ENCODE assay signal across 1 cellular context in the genomic region with DNA sequence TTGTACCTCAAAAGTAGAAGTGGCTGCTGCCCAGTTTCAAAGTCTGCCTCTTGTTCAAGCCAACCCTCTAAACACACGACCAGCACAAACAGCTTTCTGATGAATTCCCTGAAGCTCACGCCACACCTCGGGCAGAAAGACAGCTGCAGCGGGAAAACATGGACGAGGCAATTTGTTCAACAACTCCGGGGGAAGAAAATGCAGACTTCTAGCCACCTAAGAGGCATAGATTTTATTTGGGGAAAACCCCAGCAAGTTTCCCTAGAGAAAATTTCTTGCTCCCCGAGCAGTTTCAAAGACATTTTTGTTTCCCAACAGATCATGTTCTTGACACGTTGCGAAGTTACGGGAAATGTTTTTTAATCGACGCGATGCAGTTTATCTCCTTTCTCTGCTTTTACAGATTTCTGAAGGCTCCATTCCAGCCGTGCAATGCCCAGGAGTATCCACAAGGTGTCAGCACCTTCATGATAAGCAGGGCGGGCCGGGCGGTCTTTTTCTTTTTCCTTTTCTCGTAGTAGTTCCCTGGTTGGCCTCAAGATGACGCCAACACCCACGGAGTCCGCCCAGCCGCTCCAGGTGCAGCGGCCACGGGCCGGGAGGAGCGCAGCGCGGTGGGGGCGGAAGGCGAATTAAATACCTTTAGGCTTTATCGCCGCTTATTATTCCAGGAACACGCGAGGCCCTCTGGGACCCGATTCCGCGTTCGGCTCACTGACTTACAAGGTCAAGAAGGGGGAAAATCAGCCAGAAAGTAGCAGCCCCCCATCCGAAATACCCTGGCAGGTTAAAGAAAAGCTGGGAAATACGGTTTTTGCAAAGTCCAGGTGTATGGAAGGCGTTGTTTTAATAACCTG.
TF ChIP-seq lines count a peak whose summit lies in the region.

No MANE protein-coding gene starts in this region.

TF ChIP-seq in HepG2, 621 proteins besides CTCF, POLR2A, EP300 and RAD21 (continued from another document and continues in another):
- TF ChIP-seq, protein P1, sequence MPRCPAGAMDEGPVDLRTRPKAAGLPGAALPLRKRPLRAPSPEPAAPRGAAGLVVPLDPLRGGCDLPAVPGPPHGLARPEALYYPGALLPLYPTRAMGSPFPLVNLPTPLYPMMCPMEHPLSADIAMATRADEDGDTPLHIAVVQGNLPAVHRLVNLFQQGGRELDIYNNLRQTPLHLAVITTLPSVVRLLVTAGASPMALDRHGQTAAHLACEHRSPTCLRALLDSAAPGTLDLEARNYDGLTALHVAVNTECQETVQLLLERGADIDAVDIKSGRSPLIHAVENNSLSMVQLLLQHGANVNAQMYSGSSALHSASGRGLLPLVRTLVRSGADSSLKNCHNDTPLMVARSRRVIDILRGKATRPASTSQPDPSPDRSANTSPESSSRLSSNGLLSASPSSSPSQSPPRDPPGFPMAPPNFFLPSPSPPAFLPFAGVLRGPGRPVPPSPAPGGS (CRISPR knock-in tag; IDR thresholded peaks at IDR 0.05), result peak; percentile 70; the same call in 1 of the 2 replicates
- TF ChIP-seq SAFB2 (CRISPR knock-in tag; IDR thresholded peaks at IDR 0.05; ENCODE audit: borderline replicate concordance, low read depth), result no peak
- TF ChIP-seq SRY (CRISPR knock-in tag; IDR thresholded peaks at IDR 0.05), result no peak
- no peak for TF ChIP-seq ZZZ3 (CRISPR knock-in tag; IDR thresholded peaks at IDR 0.05; ENCODE audit: borderline replicate concordance)
- 0 out of 2 replicates have a peak, but pooled peaks have one; percentile 42 for TF ChIP-seq ZNF230 (CRISPR knock-in tag; IDR thresholded peaks at IDR 0.05)
- peak; percentile 34; the same call in 1 of the 2 replicates for TF ChIP-seq NFE2L2 (IDR thresholded peaks at IDR 0.05; ENCODE audit: low read length)
- no peak for TF ChIP-seq CEBPB (IDR thresholded peaks at IDR 0.05; ENCODE audit: borderline replicate concordance, low read depth, low read length)
- peak; percentile 90; the same call in 1 of the 2 replicates for TF ChIP-seq KDM2A (CRISPR knock-in tag; IDR thresholded peaks at IDR 0.05; ENCODE audit: borderline replicate concordance, low read depth)
- TF ChIP-seq, protein P2, sequence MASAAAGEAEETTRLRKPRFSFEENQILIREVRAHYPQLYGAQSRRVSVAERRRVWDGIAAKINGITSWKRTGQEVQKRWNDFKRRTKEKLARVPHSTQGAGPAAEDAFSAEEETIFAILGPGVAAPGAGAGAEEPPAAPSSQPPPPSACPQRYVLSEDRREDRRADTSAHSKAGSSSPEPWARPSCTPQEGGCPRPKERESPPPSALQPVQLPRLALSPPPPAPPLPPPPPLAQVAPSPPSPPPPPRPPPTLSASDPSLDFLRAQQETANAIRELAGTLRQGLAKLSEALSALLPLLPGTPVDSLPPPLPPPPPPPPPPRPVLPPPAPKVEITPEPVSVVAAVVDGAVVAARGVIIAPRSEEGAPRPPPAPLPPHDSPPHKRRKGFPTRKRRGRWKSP (CRISPR knock-in tag; IDR thresholded peaks at IDR 0.05), result no peak
- no peak for TF ChIP-seq CREB1 (IDR thresholded peaks at IDR 0.05)
- no peak for TF ChIP-seq CREB1 (CRISPR knock-in tag; IDR thresholded peaks at IDR 0.05)
- no peak for TF ChIP-seq ASH2L (IDR thresholded peaks at IDR 0.05; ENCODE audit: insufficient read length, low read depth, low read length)
- 0 out of 2 replicates have a peak, but pooled peaks have one; percentile 34 for TF ChIP-seq ZNF24 (IDR thresholded peaks at IDR 0.05)
- 0 out of 2 replicates have a peak, but pooled peaks have one; percentile 56 for TF ChIP-seq CBX2 (IDR thresholded peaks at IDR 0.05; ENCODE audit: low read depth, low read length)
- no peak for TF ChIP-seq CBX2 (CRISPR knock-in tag; IDR thresholded peaks at IDR 0.05; ENCODE audit: low read depth)
- TF ChIP-seq ZNF235 (CRISPR knock-in tag; IDR thresholded peaks at IDR 0.05; ENCODE audit: borderline replicate concordance), result no peak
- TF ChIP-seq ZKSCAN1 (IDR thresholded peaks at IDR 0.05; ENCODE audit: low read length), result peak; percentile 59; the same call in 1 of the 2 replicates
- no peak for TF ChIP-seq KLF11 (CRISPR knock-in tag; IDR thresholded peaks at IDR 0.05)
- TF ChIP-seq ZNF652 (CRISPR knock-in tag; IDR thresholded peaks at IDR 0.05; ENCODE audit: borderline replicate concordance, low read depth), result no peak
- no peak for TF ChIP-seq KMT2A (CRISPR knock-in tag; IDR thresholded peaks at IDR 0.05)
- TF ChIP-seq ZNF326 (CRISPR knock-in tag; IDR thresholded peaks at IDR 0.05; ENCODE audit: borderline replicate concordance), result no peak
- TF ChIP-seq MIER3 (CRISPR knock-in tag; IDR thresholded peaks at IDR 0.05; ENCODE audit: borderline replicate concordance), result peak; percentile 46; the same call in 1 of the 2 replicates
- TF ChIP-seq ZNF816 (CRISPR knock-in tag; IDR thresholded peaks at IDR 0.05; ENCODE audit: borderline replicate concordance), result 0 out of 2 replicates have a peak, but pooled peaks have one; percentile 64
- TF ChIP-seq, protein P3, sequence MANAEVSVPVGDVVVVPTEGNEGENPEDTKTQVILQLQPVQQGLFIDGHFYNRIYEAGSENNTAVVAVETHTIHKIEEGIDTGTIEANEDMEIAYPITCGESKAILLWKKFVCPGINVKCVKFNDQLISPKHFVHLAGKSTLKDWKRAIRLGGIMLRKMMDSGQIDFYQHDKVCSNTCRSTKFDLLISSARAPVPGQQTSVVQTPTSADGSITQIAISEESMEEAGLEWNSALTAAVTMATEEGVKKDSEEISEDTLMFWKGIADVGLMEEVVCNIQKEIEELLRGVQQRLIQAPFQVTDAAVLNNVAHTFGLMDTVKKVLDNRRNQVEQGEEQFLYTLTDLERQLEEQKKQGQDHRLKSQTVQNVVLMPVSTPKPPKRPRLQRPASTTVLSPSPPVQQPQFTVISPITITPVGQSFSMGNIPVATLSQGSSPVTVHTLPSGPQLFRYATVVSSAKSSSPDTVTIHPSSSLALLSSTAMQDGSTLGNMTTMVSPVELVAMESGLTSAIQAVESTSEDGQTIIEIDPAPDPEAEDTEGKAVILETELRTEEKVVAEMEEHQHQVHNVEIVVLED (CRISPR knock-in tag; IDR thresholded peaks at IDR 0.05; ENCODE audit: borderline replicate concordance), result no peak
- no peak for TF ChIP-seq JUND (CRISPR knock-in tag; IDR thresholded peaks at IDR 0.05)
- no peak for TF ChIP-seq ZNF180 (CRISPR knock-in tag; IDR thresholded peaks at IDR 0.05; ENCODE audit: borderline replicate concordance, low read depth)
- 0 out of 2 replicates have a peak, but pooled peaks have one; percentile 11 for TF ChIP-seq NCOA2 (CRISPR knock-in tag; IDR thresholded peaks at IDR 0.05)
- TF ChIP-seq, protein P4, sequence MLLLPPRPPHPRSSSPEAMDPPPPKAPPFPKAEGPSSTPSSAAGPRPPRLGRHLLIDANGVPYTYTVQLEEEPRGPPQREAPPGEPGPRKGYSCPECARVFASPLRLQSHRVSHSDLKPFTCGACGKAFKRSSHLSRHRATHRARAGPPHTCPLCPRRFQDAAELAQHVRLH (CRISPR knock-in tag; IDR thresholded peaks at IDR 0.05; ENCODE audit: borderline replicate concordance, low read depth), result no peak
- no peak for TF ChIP-seq ZNF260 (CRISPR knock-in tag; IDR thresholded peaks at IDR 0.05; ENCODE audit: borderline replicate concordance, low read depth)
- TF ChIP-seq, protein P5, sequence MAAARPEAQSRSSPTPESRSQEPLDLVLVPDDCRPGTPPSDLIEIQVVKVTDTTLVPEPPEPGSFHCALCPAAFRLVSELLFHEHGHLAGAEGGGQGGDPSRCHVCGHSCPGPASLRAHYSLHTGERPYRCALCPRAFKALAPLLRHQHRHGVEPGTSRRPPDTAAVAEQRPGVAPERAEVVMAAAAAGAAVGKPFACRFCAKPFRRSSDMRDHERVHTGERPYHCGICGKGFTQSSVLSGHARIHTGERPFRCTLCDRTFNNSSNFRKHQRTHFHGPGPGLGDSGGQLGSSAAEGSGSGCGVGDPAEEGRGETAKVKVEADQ (CRISPR knock-in tag; IDR thresholded peaks at IDR 0.05; ENCODE audit: borderline replicate concordance), result 0 out of 2 replicates have a peak, but pooled peaks have one; percentile 52
- no peak for TF ChIP-seq NAIF1 (CRISPR knock-in tag; IDR thresholded peaks at IDR 0.05; ENCODE audit: borderline replicate concordance)
- no peak for TF ChIP-seq KDM4B (CRISPR knock-in tag; IDR thresholded peaks at IDR 0.05)
- TF ChIP-seq, protein P6, sequence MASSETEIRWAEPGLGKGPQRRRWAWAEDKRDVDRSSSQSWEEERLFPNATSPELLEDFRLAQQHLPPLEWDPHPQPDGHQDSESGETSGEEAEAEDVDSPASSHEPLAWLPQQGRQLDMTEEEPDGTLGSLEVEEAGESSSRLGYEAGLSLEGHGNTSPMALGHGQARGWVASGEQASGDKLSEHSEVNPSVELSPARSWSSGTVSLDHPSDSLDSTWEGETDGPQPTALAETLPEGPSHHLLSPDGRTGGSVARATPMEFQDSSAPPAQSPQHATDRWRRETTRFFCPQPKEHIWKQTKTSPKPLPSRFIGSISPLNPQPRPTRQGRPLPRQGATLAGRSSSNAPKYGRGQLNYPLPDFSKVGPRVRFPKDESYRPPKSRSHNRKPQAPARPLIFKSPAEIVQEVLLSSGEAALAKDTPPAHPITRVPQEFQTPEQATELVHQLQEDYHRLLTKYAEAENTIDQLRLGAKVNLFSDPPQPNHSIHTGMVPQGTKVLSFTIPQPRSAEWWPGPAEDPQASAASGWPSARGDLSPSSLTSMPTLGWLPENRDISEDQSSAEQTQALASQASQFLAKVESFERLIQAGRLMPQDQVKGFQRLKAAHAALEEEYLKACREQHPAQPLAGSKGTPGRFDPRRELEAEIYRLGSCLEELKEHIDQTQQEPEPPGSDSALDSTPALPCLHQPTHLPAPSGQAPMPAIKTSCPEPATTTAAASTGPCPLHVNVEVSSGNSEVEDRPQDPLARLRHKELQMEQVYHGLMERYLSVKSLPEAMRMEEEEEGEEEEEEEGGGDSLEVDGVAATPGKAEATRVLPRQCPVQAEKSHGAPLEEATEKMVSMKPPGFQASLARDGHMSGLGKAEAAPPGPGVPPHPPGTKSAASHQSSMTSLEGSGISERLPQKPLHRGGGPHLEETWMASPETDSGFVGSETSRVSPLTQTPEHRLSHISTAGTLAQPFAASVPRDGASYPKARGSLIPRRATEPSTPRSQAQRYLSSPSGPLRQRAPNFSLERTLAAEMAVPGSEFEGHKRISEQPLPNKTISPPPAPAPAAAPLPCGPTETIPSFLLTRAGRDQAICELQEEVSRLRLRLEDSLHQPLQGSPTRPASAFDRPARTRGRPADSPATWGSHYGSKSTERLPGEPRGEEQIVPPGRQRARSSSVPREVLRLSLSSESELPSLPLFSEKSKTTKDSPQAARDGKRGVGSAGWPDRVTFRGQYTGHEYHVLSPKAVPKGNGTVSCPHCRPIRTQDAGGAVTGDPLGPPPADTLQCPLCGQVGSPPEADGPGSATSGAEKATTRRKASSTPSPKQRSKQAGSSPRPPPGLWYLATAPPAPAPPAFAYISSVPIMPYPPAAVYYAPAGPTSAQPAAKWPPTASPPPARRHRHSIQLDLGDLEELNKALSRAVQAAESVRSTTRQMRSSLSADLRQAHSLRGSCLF (CRISPR knock-in tag; IDR thresholded peaks at IDR 0.05; ENCODE audit: borderline replicate concordance), result no peak
- peak; percentile 55 for TF ChIP-seq TEAD3 (CRISPR knock-in tag; optimal IDR thresholded peaks at IDR 0.05; ENCODE audit: borderline replicate concordance)
- TF ChIP-seq NR2F6 (IDR thresholded peaks at IDR 0.05), result no peak
- TF ChIP-seq NR2F6 (CRISPR knock-in tag; IDR thresholded peaks at IDR 0.05), result no peak
- no peak for TF ChIP-seq REPIN1 (CRISPR knock-in tag; IDR thresholded peaks at IDR 0.05; ENCODE audit: borderline replicate concordance, low read depth)
- 0 out of 2 replicates have a peak, but pooled peaks have one; percentile 38 for TF ChIP-seq ZFP1 (CRISPR knock-in tag; IDR thresholded peaks at IDR 0.05)
- TF ChIP-seq, protein P7, sequence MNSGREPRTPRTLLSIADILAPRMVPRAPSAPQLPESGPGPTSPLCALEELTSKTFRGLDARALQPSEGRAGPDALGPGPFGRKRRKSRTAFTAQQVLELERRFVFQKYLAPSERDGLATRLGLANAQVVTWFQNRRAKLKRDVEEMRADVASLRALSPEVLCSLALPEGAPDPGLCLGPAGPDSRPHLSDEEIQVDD (CRISPR knock-in tag; IDR thresholded peaks at IDR 0.05; ENCODE audit: borderline replicate concordance), result no peak
- no peak for TF ChIP-seq MBNL3 (CRISPR knock-in tag; conservative IDR thresholded peaks at IDR 0.05)
- peak; percentile 32; the same call in 1 of the 2 replicates for TF ChIP-seq FOXK1 (CRISPR knock-in tag; IDR thresholded peaks at IDR 0.05; ENCODE audit: borderline replicate concordance, low read depth)
- peak; percentile 21; the same call in 1 of the 2 replicates for TF ChIP-seq YEATS2 (CRISPR knock-in tag; IDR thresholded peaks at IDR 0.05; ENCODE audit: borderline replicate concordance)
- peak; percentile 67 for TF ChIP-seq ZFP36 (IDR thresholded peaks at IDR 0.05; ENCODE audit: borderline replicate concordance, low read depth, low read length, partially characterized antibody)
- TF ChIP-seq ZSCAN9 (CRISPR knock-in tag; IDR thresholded peaks at IDR 0.05; ENCODE audit: borderline replicate concordance), result peak; percentile 63; the same call in 1 of the 2 replicates
- no peak for TF ChIP-seq ZNF781 (CRISPR knock-in tag; IDR thresholded peaks at IDR 0.05; ENCODE audit: borderline replicate concordance, not compliant biosample characterization)
- TF ChIP-seq, protein P8, sequence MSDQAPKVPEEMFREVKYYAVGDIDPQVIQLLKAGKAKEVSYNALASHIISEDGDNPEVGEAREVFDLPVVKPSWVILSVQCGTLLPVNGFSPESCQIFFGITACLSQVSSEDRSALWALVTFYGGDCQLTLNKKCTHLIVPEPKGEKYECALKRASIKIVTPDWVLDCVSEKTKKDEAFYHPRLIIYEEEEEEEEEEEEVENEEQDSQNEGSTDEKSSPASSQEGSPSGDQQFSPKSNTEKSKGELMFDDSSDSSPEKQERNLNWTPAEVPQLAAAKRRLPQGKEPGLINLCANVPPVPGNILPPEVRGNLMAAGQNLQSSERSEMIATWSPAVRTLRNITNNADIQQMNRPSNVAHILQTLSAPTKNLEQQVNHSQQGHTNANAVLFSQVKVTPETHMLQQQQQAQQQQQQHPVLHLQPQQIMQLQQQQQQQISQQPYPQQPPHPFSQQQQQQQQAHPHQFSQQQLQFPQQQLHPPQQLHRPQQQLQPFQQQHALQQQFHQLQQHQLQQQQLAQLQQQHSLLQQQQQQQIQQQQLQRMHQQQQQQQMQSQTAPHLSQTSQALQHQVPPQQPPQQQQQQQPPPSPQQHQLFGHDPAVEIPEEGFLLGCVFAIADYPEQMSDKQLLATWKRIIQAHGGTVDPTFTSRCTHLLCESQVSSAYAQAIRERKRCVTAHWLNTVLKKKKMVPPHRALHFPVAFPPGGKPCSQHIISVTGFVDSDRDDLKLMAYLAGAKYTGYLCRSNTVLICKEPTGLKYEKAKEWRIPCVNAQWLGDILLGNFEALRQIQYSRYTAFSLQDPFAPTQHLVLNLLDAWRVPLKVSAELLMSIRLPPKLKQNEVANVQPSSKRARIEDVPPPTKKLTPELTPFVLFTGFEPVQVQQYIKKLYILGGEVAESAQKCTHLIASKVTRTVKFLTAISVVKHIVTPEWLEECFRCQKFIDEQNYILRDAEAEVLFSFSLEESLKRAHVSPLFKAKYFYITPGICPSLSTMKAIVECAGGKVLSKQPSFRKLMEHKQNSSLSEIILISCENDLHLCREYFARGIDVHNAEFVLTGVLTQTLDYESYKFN (CRISPR knock-in tag; conservative IDR thresholded peaks at IDR 0.05), result no peak
